10 cellular contexts compared by ENCODE assay signal in the genomic region with DNA sequence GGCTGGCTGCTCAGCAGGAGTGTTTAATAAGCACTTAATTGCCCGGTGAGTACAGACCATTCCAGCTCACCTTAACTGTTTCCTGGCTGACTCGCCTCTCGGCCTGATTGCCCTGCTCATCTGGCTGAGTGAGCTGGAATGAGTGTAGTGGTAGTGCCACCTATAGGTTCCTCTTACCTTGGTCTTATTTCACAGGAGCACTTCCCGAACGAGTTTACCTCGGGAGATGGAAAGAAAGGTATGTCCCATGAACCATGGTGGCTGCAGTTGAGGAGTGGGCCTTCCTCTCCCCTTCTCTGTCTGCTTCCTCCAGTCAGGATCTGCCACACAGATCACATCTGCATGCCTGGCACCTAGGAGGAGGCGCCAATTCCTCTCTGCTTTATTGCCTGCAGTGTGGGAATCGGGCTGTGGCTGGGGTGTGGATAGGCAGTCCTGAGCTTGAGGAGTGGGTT. TPM values are rescaled to one million over a fixed set of nuclear protein-coding genes. Genes with fewer than 3 reads are reported as not detected.
DNase-seq lines count a peak whose midpoint lies in the region; ATAC-seq, FAIRE-seq and TF ChIP-seq lines count a peak whose summit lies in the region.
"Had no signal": no experiment of that assay in that cellular context is flagged by ENCODE, and none has a peak within 500 bp of the region (broad histone marks: within the 10 kb centered on the region; RNA-seq: fewer than 3 reads in every experiment).

No MANE protein-coding gene starts in this region.

- no peaks in the 10 kb centered on the region for H3K27me3 ChIP-seq in upper lobe of right lung

- DNase-seq in ACHN (peak; percentile 63), GM12892 (ENCODE audit: insufficient read length) (no peak), NCI-H146 (lab: John Stamatoyannopoulos, UW) (peak; percentile 91), SW 1271 (lab: John Stamatoyannopoulos, UW) (peak; percentile 4 to 49), cerebellar cortex (ENCODE audit: low spot score) (peak; percentile 86), lung microvascular endothelial cell (ENCODE audit: low read depth in 2 of 2) (peak; percentile 74 to 83), upper lobe of right lung (peak; percentile 80)

- TF ChIP-seq POLR2A in GM12892 (IDR thresholded peaks at IDR 0.05; ENCODE audit: low read depth, low read length), result no peak

- ATAC-seq in upper lobe of right lung (peak; percentile 94), HG02759 (IDR thresholded peaks at IDR 0.05; ENCODE audit: unreplicated experiment) (no peak)

- H3K27ac ChIP-seq in upper lobe of right lung, result no peak overlapping the region
- H3K27ac ChIP-seq: thoracic aorta had no signal

- FAIRE-seq in GM12892 (lab: Jason Lieb, UNC), result peak; percentile 95
- FAIRE-seq: colon had no signal

- intact Hi-C loops in upper lobe of right lung (cut with DNase I), result loop anchor here (10.0 kb wide), 1 partner anchor 197 kb away; no protein-coding TSS in a partner anchor

- H3K36me3 ChIP-seq in upper lobe of right lung, result no peaks in the 10 kb centered on the region
- H3K36me3 ChIP-seq: thoracic aorta had no signal

- in situ Hi-C loops in ACHN (cut with HindIII; ENCODE audit: low pct_ligation_motif_present, low pct_unique_long_range_greater_than_20kb, low sequenced_read_pairs), result loop anchor here (25.0 kb wide), 1 partner anchor 110 kb away; no protein-coding TSS in a partner anchor

- H3K9me3 ChIP-seq in upper lobe of right lung, result no peaks in the 10 kb centered on the region
- H3K9me3 ChIP-seq: thoracic aorta had no signal

- peaks cover 7% of the 10 kb centered on the region for H3K4me1 ChIP-seq in upper lobe of right lung

- peak; percentile 54 for TF ChIP-seq CTCF in upper lobe of right lung (IDR thresholded peaks at IDR 0.05)

- H3K4me3 ChIP-seq in upper lobe of right lung, result no peak overlapping the region
- H3K4me3 ChIP-seq: thoracic aorta had no signal

RNA-seq across cellular contexts. Expression of a gene that starts 26.7 kb away (rescaled TPM):
- 7.3 TPM for polyA plus RNA-seq in GM12892 (2012; ENCODE audit: missing spikeins)
- total RNA-seq in lung microvascular endothelial cell, result under 0.01 TPM in 1 of 2 replicates, not detected in the other
- 1.5 TPM for total RNA-seq in upper lobe of right lung

RNA-seq across cellular contexts. Expression of a gene that starts 33.1 kb away (rescaled TPM):
- 57.9 TPM for polyA plus RNA-seq in GM12892 (2012; ENCODE audit: missing spikeins)
- 128 and 171 TPM in 2 replicates for total RNA-seq in lung microvascular endothelial cell
- total RNA-seq in upper lobe of right lung, result 148 TPM

RNA-seq across cellular contexts. Expression of a gene that starts 34.0 kb away (rescaled TPM):
- polyA plus RNA-seq in GM12892 (2012; ENCODE audit: missing spikeins), result 133 TPM
- 158 and 165 TPM in 2 replicates for total RNA-seq in lung microvascular endothelial cell
- total RNA-seq in upper lobe of right lung, result 64.5 TPM
